In the genomic region with DNA sequence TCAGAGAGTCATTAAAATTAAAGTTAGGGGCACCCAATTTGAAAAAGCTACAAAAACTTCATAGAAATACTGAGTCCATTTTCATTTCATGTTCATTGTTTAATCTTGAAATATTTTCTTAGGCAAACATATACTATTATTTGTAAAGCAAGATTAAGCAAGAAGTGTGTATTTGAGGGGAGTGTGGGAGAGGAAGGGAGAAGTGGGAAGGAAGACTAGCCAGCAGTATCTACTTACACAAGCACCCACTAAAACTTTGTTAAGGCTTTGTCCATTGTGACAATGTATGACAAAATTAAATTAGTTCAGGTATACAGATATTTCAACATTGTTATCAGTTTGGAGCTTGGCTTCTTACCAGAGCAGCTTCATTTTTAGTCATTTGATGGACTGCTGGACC, we compare ENCODE assay signal across 21 cellular contexts.
"Had no signal": no experiment of that assay in that cellular context is flagged by ENCODE, and none has a peak within 500 bp of the region (broad histone marks: within the 10 kb centered on the region; RNA-seq: fewer than 3 reads in every experiment).

No MANE protein-coding gene starts in this region.

- H3K27ac ChIP-seq: breast epithelium, esophagus muscularis mucosa, gastroesophageal sphincter, prostate gland had no signal

- H3K9me3 Mint-ChIP-seq: neural crest cell had no signal

- H3K9me3 ChIP-seq: breast epithelium, esophagus muscularis mucosa, gastroesophageal sphincter, left lung, prostate gland had no signal

- H3K4me1 ChIP-seq: breast epithelium, esophagus muscularis mucosa, gastroesophageal sphincter, prostate gland had no signal

- H3K4me3 ChIP-seq: breast epithelium, esophagus muscularis mucosa, gastroesophageal sphincter, heart left ventricle, left lung, prostate gland, skin epidermis had no signal

- H3K36me3 ChIP-seq: breast epithelium, esophagus muscularis mucosa, gastroesophageal sphincter, heart left ventricle, left lung, prostate gland had no signal

- DNase-seq: activated CD4-positive, alpha-beta T cell treated with anti-CD3 and anti-CD28 coated beads, Interleukin-2, amount 50 U/mL, for 1 hour; activated CD4-positive, CD25-positive, alpha-beta regulatory T cell treated with anti-CD3 and anti-CD28 coated beads, Interleukin-2, amount 50 U/mL, for 72 hours; activated CD8-positive, alpha-beta memory T cell treated with anti-CD3 and anti-CD28 coated beads, Interleukin-2, amount 50 U/mL, for 4 hours; activated effector memory CD4-positive, alpha-beta T cell treated with anti-CD3 and anti-CD28 coated beads, Interleukin-2, amount 50 U/mL, for 16 hours; activated naive CD4-positive, alpha-beta T cell treated with anti-CD3 and anti-CD28 coated beads, Interleukin-2, amount 50 U/mL, for 16 hours; activated T-cell treated with anti-CD3 and anti-CD28 coated beads, Interleukin-2, amount 50 U/mL, for 48 hours; cerebellar nuclear complex; cortex of kidney; effector CD4-positive, alpha-beta T cell; heart left ventricle; left lung; mammary epithelial cell; stimulated activated CD4-positive, alpha-beta T cell treated with anti-CD3 and anti-CD28 coated beads, Interleukin-4, amount 100 ng/mL, for 1 hour had no signal

- FAIRE-seq: astrocyte had no signal

- H3K4me3 Mint-ChIP-seq: neural crest cell had no signal

- H3K27me3 ChIP-seq: breast epithelium, esophagus muscularis mucosa, gastroesophageal sphincter, heart left ventricle, left lung had no signal

- ATAC-seq: gastroesophageal sphincter, heart left ventricle, left lung, right cardiac atrium had no signal
